Comparison of ENCODE assay signal across 1 cellular context in the genomic region with DNA sequence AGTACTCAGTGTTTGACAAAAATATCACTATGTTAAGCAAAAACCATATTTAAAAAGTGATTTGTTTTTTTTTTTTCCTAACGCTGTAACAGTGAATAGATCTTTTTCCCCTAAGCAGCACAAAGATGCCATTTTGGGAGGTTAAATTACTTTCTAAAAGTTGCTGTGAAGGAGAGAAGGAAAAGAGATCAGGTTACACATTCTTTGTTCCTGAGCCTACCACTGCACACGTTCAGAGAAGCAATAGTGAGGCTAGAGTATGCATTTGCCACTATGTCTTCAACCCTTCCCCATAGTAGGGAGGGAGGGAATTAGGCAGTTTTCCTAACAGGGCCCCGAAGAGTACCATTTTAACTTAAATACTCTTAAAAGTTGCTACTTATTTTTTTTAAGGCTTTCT.
TF ChIP-seq lines count a peak whose summit lies in the region.

No MANE protein-coding gene starts in this region.

TF ChIP-seq in Ishikawa, 13 proteins besides CTCF, POLR2A, EP300 and RAD21 (continued from another document):
- TF ChIP-seq REST (IDR thresholded peaks at IDR 0.05; ENCODE audit: low read depth) (no peak), CEBPB (IDR thresholded peaks at IDR 0.05) (no peak), EGR1 (IDR thresholded peaks at IDR 0.05) (no peak), TCF12 (IDR thresholded peaks at IDR 0.05; ENCODE audit: low read depth) (no peak)
